In the genomic region with DNA sequence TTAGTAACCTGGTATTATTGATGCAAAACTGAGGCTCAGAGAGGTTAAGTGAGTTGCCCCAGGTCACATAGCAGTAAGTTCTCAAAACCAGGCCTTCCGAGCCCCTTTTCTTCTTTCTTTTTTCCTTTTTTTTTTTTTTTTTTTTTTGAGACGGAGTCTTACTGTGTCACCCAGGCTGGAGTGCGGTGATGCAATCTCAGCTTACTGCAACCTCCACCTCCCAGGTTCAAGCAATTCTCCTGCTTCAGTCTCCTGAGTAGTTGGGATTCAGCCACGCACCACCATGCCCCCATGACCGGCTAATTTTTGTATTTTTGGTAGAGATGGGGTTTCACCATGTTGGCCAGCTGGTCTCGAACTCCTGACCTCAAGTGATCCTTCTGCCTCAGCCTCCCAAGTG, we compare ENCODE assay signal across 1 cellular context.
A peak's percentile ranks its signal among the peaks of the same experiment; 100 is the strongest.
TF ChIP-seq lines count a peak whose summit lies in the region.

No MANE protein-coding gene starts in this region.

TF ChIP-seq in IMR-90, 13 proteins besides CTCF, POLR2A, EP300 and RAD21:
- 0 out of 2 replicates have a peak, but pooled peaks have one; percentile 14 for TF ChIP-seq CEBPB (IDR thresholded peaks at IDR 0.05; ENCODE audit: low read depth, low read length)
TF ChIP-seq in IMR-90: peak in this region for 1; not testable (repeated sequence) for 12.
